ENCODE assay signal across 16 cellular contexts in the genomic region with DNA sequence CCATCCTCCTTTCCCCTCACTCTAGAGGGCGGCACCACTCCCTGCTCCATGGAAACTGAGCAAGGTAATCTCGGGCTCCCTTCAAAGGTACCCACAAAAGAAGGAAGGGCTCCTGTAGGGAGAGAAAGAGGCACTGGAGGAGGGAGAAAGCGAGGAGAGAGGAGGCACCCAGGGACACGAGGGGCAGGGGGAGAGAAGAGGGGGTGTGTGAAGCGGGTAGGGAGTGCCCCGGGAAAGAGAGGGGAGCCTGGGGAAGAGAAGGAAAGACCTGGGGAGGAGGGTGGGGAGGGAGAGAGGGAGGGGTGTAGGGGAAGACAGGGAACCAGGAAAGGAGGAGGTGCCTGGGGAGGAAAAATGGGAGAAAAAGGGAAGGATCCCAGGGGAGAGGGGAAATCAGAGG. TPM values are rescaled to one million over a fixed set of nuclear protein-coding genes. Genes with fewer than 3 reads are reported as not detected.
A peak's percentile ranks its signal among the peaks of the same experiment; 100 is the strongest.
DNase-seq lines count a peak whose midpoint lies in the region; ATAC-seq and TF ChIP-seq lines count a peak whose summit lies in the region.
"Had no signal": no experiment of that assay in that cellular context is flagged by ENCODE, and none has a peak within 500 bp of the region (broad histone marks: within the 10 kb centered on the region; RNA-seq: fewer than 3 reads in every experiment).

No MANE protein-coding gene starts in this region.

- 33 to 48% methylated on average over 5 to 6 of the region's 6 CpGs for WGBS in upper lobe of left lung, 2 donors
- WGBS in right cardiac atrium, result 65% methylated on average over 6 of the region's 6 CpGs

- ATAC-seq in mucosa of descending colon (peak; percentile 12), upper lobe of left lung (ENCODE audit: low FRiP score in 2 of 2) (no peak), HG02973 (IDR thresholded peaks at IDR 0.05; ENCODE audit: unreplicated experiment) (no peak), right cardiac atrium (no peak)

- H3K9me3 Mint-ChIP-seq in activated CD4-positive, alpha-beta memory T cell treated with anti-CD3 and anti-CD28 coated beads for 36 hours, result no peaks in the 10 kb centered on the region
- H3K9me3 Mint-ChIP-seq: activated naive CD8-positive, alpha-beta T cell treated with anti-CD3 and anti-CD28 coated beads, Interleukin-2, amount 10 ng/mL, durations not matched to agents 7 days and 5 days; IgD-negative memory B cell had no signal

- H3K4me3 ChIP-seq in Peyer's patch (peak overlapping the region in 3 of 4 donors; percentile 15 to 61 (median 51)), mucosa of descending colon (no peak overlapping the region), upper lobe of left lung (peak overlapping the region in 3 of 4 donors; percentile 14 to 36 (median 15)), right cardiac atrium (ENCODE audit: low read length) (no peak overlapping the region)

- H3K27me3 ChIP-seq in Peyer's patch (no peaks in the 10 kb centered on the region), upper lobe of left lung (no peaks in the 10 kb centered on the region), right cardiac atrium (ENCODE audit: control insufficient read depth, insufficient read depth) (no peaks in the 10 kb centered on the region)

- intact Hi-C loops in mucosa of descending colon (cut with DNase I, micrococcal nuclease) (no loop called here), right cardiac atrium (cut with DNase I) (no loop called here)
- intact Hi-C loops in activated CD4-positive, alpha-beta memory T cell treated with anti-CD3 and anti-CD28 coated beads for 36 hours (cut with micrococcal nuclease), result no loop called here

- H3K27ac Mint-ChIP-seq in activated CD4-positive, alpha-beta memory T cell treated with anti-CD3 and anti-CD28 coated beads for 36 hours, result no peak overlapping the region
- H3K27ac Mint-ChIP-seq: activated naive CD8-positive, alpha-beta T cell treated with anti-CD3 and anti-CD28 coated beads, Interleukin-2, amount 10 ng/mL, durations not matched to agents 7 days and 5 days; IgD-negative memory B cell had no signal

- H3K9me3 ChIP-seq in Peyer's patch, result no peaks in the 10 kb centered on the region
- no peaks in the 10 kb centered on the region for H3K9me3 ChIP-seq in mucosa of descending colon
- H3K9me3 ChIP-seq in upper lobe of left lung, result no peaks in the 10 kb centered on the region
- H3K9me3 ChIP-seq in right cardiac atrium (ENCODE audit: control insufficient read depth, low read length), result no peaks in the 10 kb centered on the region

- H3K36me3 Mint-ChIP-seq in activated CD4-positive, alpha-beta memory T cell treated with anti-CD3 and anti-CD28 coated beads for 36 hours, result peaks cover 5% of the 10 kb centered on the region
- H3K36me3 Mint-ChIP-seq: IgD-negative memory B cell had no signal

- peaks cover 27% of the 10 kb centered on the region for H3K4me1 Mint-ChIP-seq in activated CD4-positive, alpha-beta memory T cell treated with anti-CD3 and anti-CD28 coated beads for 36 hours (ENCODE audit: low read depth)

- DNase-seq in Peyer's patch, result peak in 2 of 3 donors; percentile 47 to 66
- DNase-seq in epithelial cell of prostate (ENCODE audit: low read depth, low spot score), result no peak
- DNase-seq in mucosa of descending colon, result peak in 1 of 3 donors; percentile 64
- no peak for DNase-seq in upper lobe of left lung
- no peak for DNase-seq in activated CD4-positive, alpha-beta memory T cell treated with anti-CD3 and anti-CD28 coated beads for 36 hours
- no peak for DNase-seq in right cardiac atrium
- DNase-seq: activated CD4-positive, alpha-beta T cell treated with anti-CD3 and anti-CD28 coated beads for 4 hours; activated naive CD8-positive, alpha-beta T cell treated with anti-CD3 and anti-CD28 coated beads, Interleukin-2, amount 10 ng/mL, durations not matched to agents 7 days and 5 days; DMS 273 treated with DMSO at 0.1 percent for 48 hours; NCI-H146; NCI-H748 treated with DMSO at 0.1 percent for 48 hours; SHP77 had no signal

- TF ChIP-seq CTCF in Peyer's patch (IDR thresholded peaks at IDR 0.05), result no peak
- no peak for TF ChIP-seq CTCF in mucosa of descending colon (IDR thresholded peaks at IDR 0.05)
- no peak for TF ChIP-seq CTCF in upper lobe of left lung (IDR thresholded peaks at IDR 0.05)

- POLR2A ChIA-PET in activated CD4-positive, alpha-beta memory T cell treated with anti-CD3 and anti-CD28 coated beads for 36 hours (lab: Charles Lee), result no interaction called here

- H3K27me3 Mint-ChIP-seq in activated CD4-positive, alpha-beta memory T cell treated with anti-CD3 and anti-CD28 coated beads for 36 hours, result no peaks in the 10 kb centered on the region
- H3K27me3 Mint-ChIP-seq: activated naive CD8-positive, alpha-beta T cell treated with anti-CD3 and anti-CD28 coated beads, Interleukin-2, amount 10 ng/mL, durations not matched to agents 7 days and 5 days; IgD-negative memory B cell had no signal

- TF ChIP-seq POLR2A in Peyer's patch (IDR thresholded peaks at IDR 0.05), result no peak
- no peak for TF ChIP-seq POLR2A in upper lobe of left lung (IDR thresholded peaks at IDR 0.05)

- H3K4me1 ChIP-seq in Peyer's patch (peaks cover 0 to 47% (median 7%) of the 10 kb centered on the region in 4 donors), mucosa of descending colon (ENCODE audit: low read depth) (peaks cover 40% of the 10 kb centered on the region), upper lobe of left lung (peaks cover 19 to 47% (median 34%) of the 10 kb centered on the region in 4 donors), right cardiac atrium (ENCODE audit: control insufficient read depth, insufficient read depth, low read length) (no peaks in the 10 kb centered on the region)

- TF ChIP-seq EP300 in upper lobe of left lung (IDR thresholded peaks at IDR 0.05), result no peak

- H3K36me3 ChIP-seq in Peyer's patch, result peaks cover 0 to 11% (median 0%) of the 10 kb centered on the region in 3 donors
- H3K36me3 ChIP-seq in mucosa of descending colon (ENCODE audit: low read depth), result no peaks in the 10 kb centered on the region
- no peaks in the 10 kb centered on the region for H3K36me3 ChIP-seq in upper lobe of left lung

- CTCF ChIA-PET in activated CD4-positive, alpha-beta memory T cell treated with anti-CD3 and anti-CD28 coated beads for 36 hours (lab: Charles Lee), result no interaction called here

- peak overlapping the region in 3 of 4 donors; percentile 82 to 97 (median 91) for H3K27ac ChIP-seq in Peyer's patch
- H3K27ac ChIP-seq in epithelial cell of prostate, result peak overlapping the region; percentile 69
- H3K27ac ChIP-seq in upper lobe of left lung, result peak overlapping the region in 2 of 4 donors; percentile 66 to 83
- H3K27ac ChIP-seq in right cardiac atrium (ENCODE audit: low read length), result no peak overlapping the region

- no peak overlapping the region for H3K4me3 Mint-ChIP-seq in activated CD4-positive, alpha-beta memory T cell treated with anti-CD3 and anti-CD28 coated beads for 36 hours
- H3K4me3 Mint-ChIP-seq: activated naive CD8-positive, alpha-beta T cell treated with anti-CD3 and anti-CD28 coated beads, Interleukin-2, amount 10 ng/mL, durations not matched to agents 7 days and 5 days had no signal

RNA-seq across cellular contexts. Expression of a gene that starts 0.5 kb away (rescaled TPM):
- total RNA-seq in Peyer's patch (100 to 1,000 TPM in 3 of 4 donors, 10 to 100 TPM in 1; 59.4 to 309 (median 230) TPM), mucosa of descending colon (100 to 1,000 TPM in 2 of 3 donors, 10 to 100 TPM in 1; 69.7 to 197 (median 150) TPM), upper lobe of left lung (10 to 100 TPM in 5 of 6 donors, 1 to 10 TPM in 1; 5.6 to 41.9 (median 19.0) TPM), right cardiac atrium (1 to 10 TPM; 4.0 to 9.7 (median 8.8) TPM)
- 10 to 100 TPM in 1 of 2 experiments, 1 to 10 TPM in 1; 9.9 to 11.3 TPM for total RNA-seq in activated CD4-positive, alpha-beta memory T cell treated with anti-CD3 and anti-CD28 coated beads for 36 hours
- polyA plus RNA-seq in right cardiac atrium, result 5.4 TPM
- total RNA-seq: MCF 10A had no signal

RNA-seq across cellular contexts. Expression of a gene that starts 38.3 kb away (rescaled TPM):
- total RNA-seq in Peyer's patch (10 to 100 TPM; 36.6 to 47.0 (median 40.5) TPM), mucosa of descending colon (100 to 1,000 TPM in 1 of 3 donors, 10 to 100 TPM in 2; 38.2 to 113 (median 66.5) TPM), upper lobe of left lung (10 to 100 TPM; 20.8 to 80.1 (median 36.1) TPM), right cardiac atrium (10 to 100 TPM; 12.1 to 17.7 (median 15.2) TPM)
- 10 to 100 TPM; 17.3 to 17.6 TPM for total RNA-seq in activated CD4-positive, alpha-beta memory T cell treated with anti-CD3 and anti-CD28 coated beads for 36 hours
- 11.2 TPM for polyA plus RNA-seq in right cardiac atrium

RNA-seq across cellular contexts. Expression of a gene that starts 47.9 kb away (rescaled TPM):
- total RNA-seq in Peyer's patch (1 to 10 TPM in 1 of 4 donors, under 1 TPM in 3; 0.18 to 2.2 (median 0.75) TPM), mucosa of descending colon (1 to 10 TPM in 2 of 3 donors, under 1 TPM in 1; 0.73 to 1.7 (median 1.5) TPM), upper lobe of left lung (10 to 100 TPM in 3 of 6 donors, 1 to 10 TPM in 3; 2.3 to 34.8 (median 14.3) TPM), right cardiac atrium (1 to 10 TPM in 1 of 4 donors, under 1 TPM in 3; 0.23 to 1.0 (median 0.61) TPM)
- 1 to 10 TPM in 1 of 2 experiments, under 1 TPM in 1; 0.70 to 1.1 TPM for total RNA-seq in activated CD4-positive, alpha-beta memory T cell treated with anti-CD3 and anti-CD28 coated beads for 36 hours
- 0.48 TPM for polyA plus RNA-seq in right cardiac atrium
- total RNA-seq: G401 had no signal

Comparison
In these comparisons a context has a peak if more than half of its experiments do, and no peak if none do; other contexts are left out.
1. DNase-seq: peak in Peyer's patch (2 of 3); none in epithelial cell of prostate (single experiment), upper lobe of left lung (0 of 2), activated CD4-positive, alpha-beta memory T cell treated with anti-CD3 and anti-CD28 coated beads for 36 hours (single experiment) and right cardiac atrium (0 of 3).
2. H3K4me3 ChIP-seq: peak in Peyer's patch (3 of 4) and upper lobe of left lung (3 of 4); none in mucosa of descending colon (single experiment) and right cardiac atrium (single experiment).